Comparison of ENCODE assay signal across 2 cellular contexts in the genomic region with DNA sequence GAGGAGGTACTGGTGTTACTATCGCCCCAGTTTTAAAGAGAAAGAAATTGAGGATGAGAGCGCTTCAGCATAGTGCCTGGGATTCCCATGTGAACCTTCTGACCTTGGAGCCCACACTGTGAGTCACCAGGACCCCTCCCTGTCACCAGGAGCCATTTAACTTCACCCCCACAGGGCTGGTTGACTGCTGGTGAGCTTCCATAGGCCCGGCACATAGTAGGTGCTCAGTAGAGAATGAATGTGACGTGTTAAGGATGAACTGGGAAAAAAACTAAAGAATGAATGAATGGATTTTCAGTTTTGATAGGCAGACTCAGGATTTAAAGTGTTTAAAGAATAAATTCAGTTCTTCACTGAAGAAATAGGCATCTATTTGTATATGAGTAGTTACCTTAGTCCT.
TF ChIP-seq lines count a peak whose summit lies in the region.

No MANE protein-coding gene starts in this region.

TF ChIP-seq in HepG2, 621 proteins besides CTCF, POLR2A, EP300 and RAD21:
- TF ChIP-seq ZNF619 (CRISPR knock-in tag; IDR thresholded peaks at IDR 0.05) (no peak), ZNF713 (CRISPR knock-in tag; IDR thresholded peaks at IDR 0.05) (no peak), ZKSCAN1 (IDR thresholded peaks at IDR 0.05; ENCODE audit: low read length) (peak; percentile 78; the same call in 1 of the 2 replicates), RBM22 (optimal IDR thresholded peaks at IDR 0.05; ENCODE audit: low read length) (peak; percentile 37), KLF12 (CRISPR knock-in tag; IDR thresholded peaks at IDR 0.05; ENCODE audit: borderline replicate concordance) (no peak), FOSL2 (CRISPR knock-in tag; IDR thresholded peaks at IDR 0.05) (0 out of 2 replicates have a peak, but pooled peaks have one; percentile 29)
- TF ChIP-seq, protein P1, sequence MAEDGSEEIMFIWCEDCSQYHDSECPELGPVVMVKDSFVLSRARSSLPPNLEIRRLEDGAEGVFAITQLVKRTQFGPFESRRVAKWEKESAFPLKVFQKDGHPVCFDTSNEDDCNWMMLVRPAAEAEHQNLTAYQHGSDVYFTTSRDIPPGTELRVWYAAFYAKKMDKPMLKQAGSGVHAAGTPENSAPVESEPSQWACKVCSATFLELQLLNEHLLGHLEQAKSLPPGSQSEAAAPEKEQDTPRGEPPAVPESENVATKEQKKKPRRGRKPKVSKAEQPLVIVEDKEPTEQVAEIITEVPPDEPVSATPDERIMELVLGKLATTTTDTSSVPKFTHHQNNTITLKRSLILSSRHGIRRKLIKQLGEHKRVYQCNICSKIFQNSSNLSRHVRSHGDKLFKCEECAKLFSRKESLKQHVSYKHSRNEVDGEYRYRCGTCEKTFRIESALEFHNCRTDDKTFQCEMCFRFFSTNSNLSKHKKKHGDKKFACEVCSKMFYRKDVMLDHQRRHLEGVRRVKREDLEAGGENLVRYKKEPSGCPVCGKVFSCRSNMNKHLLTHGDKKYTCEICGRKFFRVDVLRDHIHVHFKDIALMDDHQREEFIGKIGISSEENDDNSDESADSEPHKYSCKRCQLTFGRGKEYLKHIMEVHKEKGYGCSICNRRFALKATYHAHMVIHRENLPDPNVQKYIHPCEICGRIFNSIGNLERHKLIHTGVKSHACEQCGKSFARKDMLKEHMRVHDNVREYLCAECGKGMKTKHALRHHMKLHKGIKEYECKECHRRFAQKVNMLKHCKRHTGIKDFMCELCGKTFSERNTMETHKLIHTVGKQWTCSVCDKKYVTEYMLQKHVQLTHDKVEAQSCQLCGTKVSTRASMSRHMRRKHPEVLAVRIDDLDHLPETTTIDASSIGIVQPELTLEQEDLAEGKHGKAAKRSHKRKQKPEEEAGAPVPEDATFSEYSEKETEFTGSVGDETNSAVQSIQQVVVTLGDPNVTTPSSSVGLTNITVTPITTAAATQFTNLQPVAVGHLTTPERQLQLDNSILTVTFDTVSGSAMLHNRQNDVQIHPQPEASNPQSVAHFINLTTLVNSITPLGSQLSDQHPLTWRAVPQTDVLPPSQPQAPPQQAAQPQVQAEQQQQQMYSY (CRISPR knock-in tag; IDR thresholded peaks at IDR 0.05): no peak
- TF ChIP-seq, protein P2, sequence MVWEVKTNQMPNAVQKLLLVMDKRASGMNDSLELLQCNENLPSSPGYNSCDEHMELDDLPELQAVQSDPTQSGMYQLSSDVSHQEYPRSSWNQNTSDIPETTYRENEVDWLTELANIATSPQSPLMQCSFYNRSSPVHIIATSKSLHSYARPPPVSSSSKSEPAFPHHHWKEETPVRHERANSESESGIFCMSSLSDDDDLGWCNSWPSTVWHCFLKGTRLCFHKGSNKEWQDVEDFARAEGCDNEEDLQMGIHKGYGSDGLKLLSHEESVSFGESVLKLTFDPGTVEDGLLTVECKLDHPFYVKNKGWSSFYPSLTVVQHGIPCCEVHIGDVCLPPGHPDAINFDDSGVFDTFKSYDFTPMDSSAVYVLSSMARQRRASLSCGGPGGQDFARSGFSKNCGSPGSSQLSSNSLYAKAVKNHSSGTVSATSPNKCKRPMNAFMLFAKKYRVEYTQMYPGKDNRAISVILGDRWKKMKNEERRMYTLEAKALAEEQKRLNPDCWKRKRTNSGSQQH (CRISPR knock-in tag; IDR thresholded peaks at IDR 0.05; ENCODE audit: low read depth): no peak

TF ChIP-seq in K562, 482 proteins besides CTCF, POLR2A, EP300 and RAD21:
- TF ChIP-seq EP400 (IDR thresholded peaks at IDR 0.05) (no peak), ZKSCAN1 (IDR thresholded peaks at IDR 0.05; ENCODE audit: low read depth, low read length) (peak; percentile 84)
- TF ChIP-seq, protein P3, sequence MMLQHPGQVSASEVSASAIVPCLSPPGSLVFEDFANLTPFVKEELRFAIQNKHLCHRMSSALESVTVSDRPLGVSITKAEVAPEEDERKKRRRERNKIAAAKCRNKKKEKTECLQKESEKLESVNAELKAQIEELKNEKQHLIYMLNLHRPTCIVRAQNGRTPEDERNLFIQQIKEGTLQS (IDR thresholded peaks at IDR 0.05): 0 out of 2 replicates have a peak, but pooled peaks have one; percentile 18
- TF ChIP-seq, protein P3 (CRISPR knock-in tag; conservative IDR thresholded peaks at IDR 0.05): no peak
